15 cellular contexts compared by ENCODE assay signal in the genomic region with DNA sequence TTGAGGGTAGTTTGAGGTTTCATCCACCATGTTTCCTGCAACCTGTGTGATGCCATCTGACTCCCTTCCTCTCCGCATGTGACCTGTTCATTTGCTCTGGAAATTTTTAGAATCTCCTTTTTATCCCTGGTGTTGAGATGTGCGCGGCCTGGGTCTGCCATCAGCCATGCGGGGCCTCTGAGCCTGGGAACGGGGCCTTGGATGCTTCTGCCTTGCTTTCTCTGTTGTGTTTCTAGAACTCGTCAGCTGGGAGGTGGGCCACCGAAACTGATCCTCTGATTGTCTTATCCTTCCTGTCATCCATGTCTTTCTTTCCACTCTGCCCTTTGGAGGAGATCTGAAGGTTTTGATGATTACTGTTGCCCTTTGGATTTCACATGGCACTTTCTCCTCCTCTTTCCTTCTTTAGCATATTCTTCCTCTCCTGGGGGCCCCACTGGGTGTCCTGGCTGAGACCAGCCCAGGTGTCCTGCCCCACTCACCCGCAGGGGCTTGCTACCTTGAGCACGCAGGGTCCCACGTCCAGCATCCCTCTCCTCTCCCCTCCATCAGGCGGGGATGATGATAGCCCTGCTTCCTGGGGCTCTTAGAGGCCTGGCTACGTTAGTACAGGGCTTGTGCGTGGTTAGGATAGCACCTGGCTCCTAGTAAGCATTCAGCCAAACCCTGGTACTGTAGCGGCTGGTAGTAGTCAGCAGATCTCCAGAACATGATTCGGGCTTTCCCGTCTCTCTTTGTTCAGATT. TPM values are rescaled to one million over a fixed set of nuclear protein-coding genes. Genes with fewer than 3 reads are reported as not detected.
DNase-seq lines count a peak whose midpoint lies in the region; ATAC-seq and TF ChIP-seq lines count a peak whose summit lies in the region.
"Had no signal": no experiment of that assay in that cellular context is flagged by ENCODE, and none has a peak within 500 bp of the region (broad histone marks: within the 10 kb centered on the region; RNA-seq: fewer than 3 reads in every experiment).

No MANE protein-coding gene starts in this region.

- H3K9ac ChIP-seq in muscle layer of colon (ENCODE audit: low read length) (no peak overlapping the region), stomach smooth muscle (ENCODE audit: low read length in 2 of 2) (peak overlapping the region in 1 of 2 donors; percentile 47)
- H3K9ac ChIP-seq: KMS-11 had no signal

- TF ChIP-seq POLR2A in heart left ventricle (IDR thresholded peaks at IDR 0.05) (no peak), lower leg skin (IDR thresholded peaks at IDR 0.05) (no peak)

- peaks cover 48% of the 10 kb centered on the region for H3K4me1 Mint-ChIP-seq in activated T-helper 17 cell treated with anti-CD3 and anti-CD28 coated beads, Interleukin-2, amount 50 U/mL, for 72 hours

- H3K4me3 Mint-ChIP-seq in activated T-helper 17 cell treated with anti-CD3 and anti-CD28 coated beads, Interleukin-2, amount 50 U/mL, for 72 hours = no peak overlapping the region
- H3K4me3 Mint-ChIP-seq: activated naive CD8-positive, alpha-beta T cell treated with anti-CD3 and anti-CD28 coated beads, Interleukin-2, amount 10 ng/mL, durations not matched to agents 7 days and 5 days had no signal

- peaks cover 0 to 14% (median 8%) of the 10 kb centered on the region in 9 donors for H3K36me3 ChIP-seq in heart left ventricle
- no peaks in the 10 kb centered on the region for H3K36me3 ChIP-seq in muscle layer of colon (ENCODE audit: insufficient read depth, low read length)
- peaks cover 0 to 6% of the 10 kb centered on the region in 2 donors for H3K36me3 ChIP-seq in stomach smooth muscle (ENCODE audit: control insufficient read depth in 2 of 2, insufficient read depth in 2 of 2, low read length in 2 of 2)
- H3K36me3 ChIP-seq: prostate gland had no signal

- DNase-seq in heart left ventricle (no peak), Right ventricle myocardium inferior (ENCODE audit: missing footprints) (no peak), ecto neural progenitor cell (ENCODE audit: low spot score) (no peak), iPS-NIHi7 (ENCODE audit: extremely low spot score) (no peak), lower leg skin (ENCODE audit: low spot score in 2 of 2) (no peak)
- DNase-seq: activated naive CD8-positive, alpha-beta T cell treated with anti-CD3 and anti-CD28 coated beads, Interleukin-2, amount 10 ng/mL, durations not matched to agents 7 days and 5 days; DMS153; NCI-H1092 treated with DMSO at 0.1 percent for 48 hours; NCI-H774; Peyer's patch had no signal

- H3K27me3 Mint-ChIP-seq in activated T-helper 17 cell treated with anti-CD3 and anti-CD28 coated beads, Interleukin-2, amount 50 U/mL, for 72 hours = no peaks in the 10 kb centered on the region
- H3K27me3 Mint-ChIP-seq: activated naive CD8-positive, alpha-beta T cell treated with anti-CD3 and anti-CD28 coated beads, Interleukin-2, amount 10 ng/mL, durations not matched to agents 7 days and 5 days had no signal

- H3K4me1 ChIP-seq in heart left ventricle (peaks cover 3 to 93% (median 56%) of the 10 kb centered on the region in 12 donors), muscle layer of colon (ENCODE audit: insufficient read depth, low read length) (peaks cover 26% of the 10 kb centered on the region), stomach smooth muscle (ENCODE audit: control insufficient read depth, insufficient read depth, low read length) (peaks cover 48% of the 10 kb centered on the region)
- H3K4me1 ChIP-seq: prostate gland had no signal

- no peaks in the 10 kb centered on the region for H3K27me3 ChIP-seq in heart left ventricle
- no peaks in the 10 kb centered on the region for H3K27me3 ChIP-seq in muscle layer of colon (ENCODE audit: control insufficient read depth in 1 of 2, insufficient read depth in 2 of 2, low read length in 2 of 2)
- no peaks in the 10 kb centered on the region for H3K27me3 ChIP-seq in stomach smooth muscle (ENCODE audit: control insufficient read depth in 1 of 2, insufficient read depth in 2 of 2, low read length in 2 of 2)
- H3K27me3 ChIP-seq: Peyer's patch had no signal

- ATAC-seq in heart left ventricle = peak in 1 of 4 donors; percentile 2
- ATAC-seq in Right ventricle myocardium inferior = no peak
- ATAC-seq in activated T-helper 17 cell treated with anti-CD3 and anti-CD28 coated beads, Interleukin-2, amount 50 U/mL, for 72 hours (replicated peaks) = no peak

- peaks cover 0 to 2% (median 0%) of the 10 kb centered on the region in 12 donors for H3K9me3 ChIP-seq in heart left ventricle
- no peaks in the 10 kb centered on the region for H3K9me3 ChIP-seq in muscle layer of colon (ENCODE audit: low read length)
- H3K9me3 ChIP-seq in stomach smooth muscle (ENCODE audit: control insufficient read depth in 2 of 2, low read length in 2 of 2) = no peaks in the 10 kb centered on the region
- H3K9me3 ChIP-seq: Peyer's patch, prostate gland had no signal

- H3K9me3 Mint-ChIP-seq in activated T-helper 17 cell treated with anti-CD3 and anti-CD28 coated beads, Interleukin-2, amount 50 U/mL, for 72 hours = no peaks in the 10 kb centered on the region
- H3K9me3 Mint-ChIP-seq: activated naive CD8-positive, alpha-beta T cell treated with anti-CD3 and anti-CD28 coated beads, Interleukin-2, amount 10 ng/mL, durations not matched to agents 7 days and 5 days had no signal

- intact Hi-C loops in heart left ventricle (cut with DNase I) (no loop called here), Right ventricle myocardium inferior (cut with DNase I) (no loop called here), lower leg skin (cut with DNase I; ENCODE audit: low total_unique reads) (no loop called here)

- peaks cover 59% of the 10 kb centered on the region for H3K36me3 Mint-ChIP-seq in activated T-helper 17 cell treated with anti-CD3 and anti-CD28 coated beads, Interleukin-2, amount 50 U/mL, for 72 hours (ENCODE audit: low read depth)

- H3K4me3 ChIP-seq in heart left ventricle (no peak overlapping the region), muscle layer of colon (ENCODE audit: low read depth in 1 of 2, low read length in 2 of 2) (no peak overlapping the region), stomach smooth muscle (ENCODE audit: low read length in 2 of 2) (no peak overlapping the region), lower leg skin (ENCODE audit: low read depth, poor library complexity, severe bottlenecking) (no peak overlapping the region)
- H3K4me3 ChIP-seq: Peyer's patch, prostate gland had no signal

- peak overlapping the region; percentile 48 for H3K27ac Mint-ChIP-seq in activated T-helper 17 cell treated with anti-CD3 and anti-CD28 coated beads, Interleukin-2, amount 50 U/mL, for 72 hours
- H3K27ac Mint-ChIP-seq: activated naive CD8-positive, alpha-beta T cell treated with anti-CD3 and anti-CD28 coated beads, Interleukin-2, amount 10 ng/mL, durations not matched to agents 7 days and 5 days had no signal

- 85 to 89% (median 87%) methylated on average over 16 of the region's 16 CpGs for WGBS in heart left ventricle, 4 donors
- WGBS in lower leg skin, 2 donors = 92 to 95% methylated on average over 16 of the region's 16 CpGs

- peak overlapping the region in 8 of 12 donors; percentile 3 to 73 (median 26) for H3K27ac ChIP-seq in heart left ventricle
- peak overlapping the region; percentile 46 for H3K27ac ChIP-seq in muscle layer of colon (ENCODE audit: low read depth, low read length)
- peak overlapping the region; percentile 60 for H3K27ac ChIP-seq in stomach smooth muscle (ENCODE audit: low read length)
- H3K27ac ChIP-seq: KMS-11, Peyer's patch had no signal

- TF ChIP-seq CTCF in heart left ventricle (IDR thresholded peaks at IDR 0.05) (no peak), lower leg skin (IDR thresholded peaks at IDR 0.05) (no peak)

RNA-seq across cellular contexts. Expression of gene PPP2R2D, which starts 29.9 kb away (rescaled TPM):
- total RNA-seq in heart left ventricle (10 to 100 TPM; 29.4 to 43.4 (median 37.3) TPM), Right ventricle myocardium inferior (36.6 TPM), lower leg skin (10 to 100 TPM; 23.9 to 48.6 (median 36.7) TPM)
- polyA plus RNA-seq in heart left ventricle = 10 to 100 TPM; 34.4 to 34.9 TPM
- 10 to 100 TPM; 31.6 to 46.4 TPM for total RNA-seq in activated T-helper 17 cell treated with anti-CD3 and anti-CD28 coated beads, Interleukin-2, amount 50 U/mL, for 72 hours

RNA-seq across cellular contexts. Expression of gene BNIP3, which starts 51.0 kb away (rescaled TPM):
- total RNA-seq in heart left ventricle (100 to 1,000 TPM in 8 of 9 donors, 10 to 100 TPM in 1; 97.1 to 711 (median 130) TPM), Right ventricle myocardium inferior (157 TPM), lower leg skin (100 to 1,000 TPM in 3 of 4 donors, 10 to 100 TPM in 1; 78.4 to 241 (median 168) TPM)
- polyA plus RNA-seq in heart left ventricle = 100 to 1,000 TPM in 1 of 2 donors, 10 to 100 TPM in 1; 48.1 to 119 TPM
- total RNA-seq in activated T-helper 17 cell treated with anti-CD3 and anti-CD28 coated beads, Interleukin-2, amount 50 U/mL, for 72 hours = 100 to 1,000 TPM; 102 to 362 TPM
